ENCODE assay signal across 9 cellular contexts in genomic region chr14:31263485-31264133, GRCh38. TPM values are rescaled to one million over a fixed set of nuclear protein-coding genes. Genes with fewer than 3 reads are reported as not detected.
DNase-seq lines count a peak whose midpoint lies in the region; ATAC-seq, FAIRE-seq and TF ChIP-seq lines count a peak whose summit lies in the region.
"Had no signal": no experiment of that assay in that cellular context is flagged by ENCODE, and none has a peak within 500 bp of the region (broad histone marks: within the 10 kb centered on the region; RNA-seq: fewer than 3 reads in every experiment).

No MANE protein-coding gene starts in this region.

- no peak overlapping the region for H3K9ac ChIP-seq in K562 (ENCODE audit: insufficient read depth in 1 of 2, low read depth in 2 of 2, low read length in 2 of 2)

- no peaks in the 10 kb centered on the region for H3K79me2 ChIP-seq in K562 (ENCODE audit: control insufficient read depth, insufficient read depth, low read length)

- no TSS peak for BruUV-seq in K562 (replicated peaks; lab: Mats Ljungman, UMichigan)

- H3K27me3 Mint-ChIP-seq in natural killer cell (ENCODE audit: low read depth in 2 of 2), result peaks cover 5 to 15% of the 10 kb centered on the region in 2 donors

- DNase-seq in HCEC 1CT (peak; percentile 100), K562 (ENCODE audit: extremely low read depth in 1 of 4, low spot score in 3 of 4) (no peak), iPS-NIHi11 (ENCODE audit: low spot score) (peak; percentile 35), activated T-cell treated with anti-CD3 and anti-CD28 coated beads for 4 hours (no peak), natural killer cell (no peak)
- DNase-seq in activated T-cell treated with anti-CD3 and anti-CD28 coated beads, Interleukin-2, amount 50 U/mL, for 1 hour, result no peak

- no peak for ATAC-seq in K562
- no peak for ATAC-seq in HG02571 (IDR thresholded peaks at IDR 0.05; ENCODE audit: unreplicated experiment)
- no peak for ATAC-seq in natural killer cell

- H3K4me2 ChIP-seq in K562 (ENCODE audit: insufficient read depth, low read length), result no peak overlapping the region

- no peak overlapping the region for H3K27ac ChIP-seq in K562 (ENCODE audit: extremely low read depth, low read depth, low read length)
- H3K27ac ChIP-seq in skin epidermis, result peak overlapping the region in 15 of 21 experiments; percentile 1 to 77 (median 60)
- H3K27ac ChIP-seq: VCaP had no signal

- TF ChIP-seq CTCF in K562 (IDR thresholded peaks at IDR 0.05 in 2 of 3, conservative IDR thresholded peaks at IDR 0.05 in 1 of 3; ENCODE audit: insufficient read depth in 2 of 3, low read depth in 1 of 3, low read length in 3 of 3) (no peak), natural killer cell (IDR thresholded peaks at IDR 0.05) (no peak)

- no peak overlapping the region for H3K4me3 ChIP-seq in K562
- no peak overlapping the region for H3K4me3 ChIP-seq in skin epidermis

- peaks cover 0 to 5% of the 10 kb centered on the region in 2 donors for H3K4me1 Mint-ChIP-seq in natural killer cell

- H4K20me1 ChIP-seq in K562 (replicated peaks; ENCODE audit: control insufficient read depth, insufficient read depth, low read length), result no peaks in the 10 kb centered on the region

- TF ChIP-seq RAD21 in K562 (CRISPR knock-in tag; conservative IDR thresholded peaks at IDR 0.05 in 1 of 2, IDR thresholded peaks at IDR 0.05 in 1 of 2), result no peak

- FAIRE-seq in K562 (lab: Jason Lieb, UNC), result no peak

- intact Hi-C loops in K562 (cut with micrococcal nuclease) (no loop called here), natural killer cell (cut with micrococcal nuclease) (no loop called here)

- no peak overlapping the region for H3K27ac Mint-ChIP-seq in natural killer cell

- H3K9me1 ChIP-seq in K562 (ENCODE audit: control insufficient read depth, insufficient read depth, low read length), result peaks cover 3% of the 10 kb centered on the region

- H3K9me3 ChIP-seq in K562 (replicated peaks; ENCODE audit: control insufficient read depth, insufficient read depth, low read depth, low read length), result no peaks in the 10 kb centered on the region

- H2AFZ ChIP-seq in K562 (ENCODE audit: low read depth, low read length), result peak overlapping the region; percentile 59; the same call in 1 of the 2 replicates

- TF ChIP-seq EP300 in K562 (IDR thresholded peaks at IDR 0.05; ENCODE audit: low read length), result no peak

- no peak overlapping the region for H3K4me3 Mint-ChIP-seq in natural killer cell

- H3K36me3 Mint-ChIP-seq in natural killer cell, result no peaks in the 10 kb centered on the region

- POLR2A ChIA-PET in K562 (lab: Yijun Ruan, JAX), result no interaction called here

- in situ Hi-C loops in K562 (cut with MboI), result no loop called here

- CTCF ChIA-PET in K562 (lab: Yijun Ruan, JAX; ENCODE audit: low intra/inter-chr PET ratio), result no interaction called here

- H3K27me3 ChIP-seq in K562 (ENCODE audit: control insufficient read depth in 2 of 2, insufficient read depth in 2 of 2, low read length in 2 of 2), result no peaks in the 10 kb centered on the region

- TF ChIP-seq POLR2A in K562 (conservative IDR thresholded peaks at IDR 0.05), result no peak

- no peaks in the 10 kb centered on the region for H3K36me3 ChIP-seq in K562 (ENCODE audit: control insufficient read depth, insufficient read depth, low read length)

- no peaks in the 10 kb centered on the region for H3K9me3 Mint-ChIP-seq in natural killer cell

- WGBS in K562 (ENCODE audit: insufficient coverage, low coverage, missing lambda C conversion rate), result 56% methylated on average over 2 of the region's 2 CpGs

- peaks cover 6 to 8% of the 10 kb centered on the region in 2 experiments; a peak in 4 of 5 replicates for H3K4me1 ChIP-seq in K562 (replicated peaks in 1 of 2; ENCODE audit: control insufficient read depth in 2 of 2, insufficient read depth in 2 of 2, low read length in 2 of 2)

TF ChIP-seq in K562, 482 proteins besides CTCF, POLR2A, EP300 and RAD21 (continues in another document):
- TF ChIP-seq ZNF695 (CRISPR knock-in tag; IDR thresholded peaks at IDR 0.05), result no peak
- TF ChIP-seq ZNF584 (CRISPR knock-in tag; IDR thresholded peaks at IDR 0.05; ENCODE audit: low read depth), result no peak
- TF ChIP-seq RB1 (IDR thresholded peaks at IDR 0.05; ENCODE audit: low read depth), result no peak
- no peak for TF ChIP-seq ARID2 (IDR thresholded peaks at IDR 0.05)
- TF ChIP-seq KLF10 (CRISPR knock-in tag; IDR thresholded peaks at IDR 0.05), result no peak
- no peak for TF ChIP-seq KHSRP (IDR thresholded peaks at IDR 0.05)
- no peak for TF ChIP-seq ZNF263 (CRISPR knock-in tag; IDR thresholded peaks at IDR 0.05; ENCODE audit: borderline replicate concordance)
- TF ChIP-seq BRF1 (IDR thresholded peaks at IDR 0.05; ENCODE audit: borderline replicate concordance, extremely low read depth, insufficient read length), result no peak
- TF ChIP-seq STAT5B (CRISPR knock-in tag; IDR thresholded peaks at IDR 0.05), result no peak
- no peak for TF ChIP-seq HMGXB4 (CRISPR knock-in tag; IDR thresholded peaks at IDR 0.05)
- TF ChIP-seq ZNF253 (CRISPR knock-in tag; conservative IDR thresholded peaks at IDR 0.05), result no peak
- TF ChIP-seq ARID3A (IDR thresholded peaks at IDR 0.05; ENCODE audit: borderline replicate concordance, low read depth, low read length), result no peak
- no peak for TF ChIP-seq MITF (IDR thresholded peaks at IDR 0.05)
- no peak for TF ChIP-seq RFX5 (IDR thresholded peaks at IDR 0.05; ENCODE audit: low read depth, low read length)
- TF ChIP-seq NFATC3 (IDR thresholded peaks at IDR 0.05), result no peak

RNA-seq across cellular contexts. Expression of gene HECTD1, which starts 56.0 kb away (rescaled TPM):
- total RNA-seq in K562 (2011; cell fraction: chromatin; rRNA removed; ENCODE audit: low replicate concordance), result 177 and 415 TPM in 2 replicates
- total RNA-seq in K562 (2011; cell fraction: nucleolus; rRNA removed), result 74.5 and 93.7 TPM in 2 replicates
- 146 and 178 TPM in 2 replicates for total RNA-seq in K562 (2011; cell fraction: nucleoplasm; rRNA removed)
- total RNA-seq in K562 (2014; rRNA removed) (78.1 and 78.8 TPM in 2 replicates), K562 (2014; rRNA removed; fragmentation: Illumina TruSeq; extraction: Trizol) (111 and 118 TPM in 2 replicates), K562 (2015; rRNA removed; fragmentation: Illumina TruSeq; extraction: Trizol) (101 and 107 TPM in 2 replicates), K562 (2021) (90.4 and 90.9 TPM in 2 replicates), natural killer cell (100 to 1,000 TPM; 162 to 202 (median 179) TPM)
- polyA plus RNA-seq in K562 (2011; rRNA removed) (91.9 and 96.3 TPM in 2 replicates), K562 (2014; fragmentation: Illumina TruSeq; extraction: Trizol) (56.5 and 62.8 TPM in 2 replicates), K562 (2014; fragmentation: Nextera tagmentation; extraction: Ambion mirVana) (10 to 100 TPM; 27.9 to 37.2 TPM), K562 (2014; rRNA removed) (47.9 and 48.0 TPM in 2 replicates)
- polyA plus RNA-seq in K562 (2011; cell fraction: cytosol; rRNA removed), result 33.4 and 48.7 TPM in 2 replicates
- polyA plus RNA-seq in K562 (2011; cell fraction: nucleus; rRNA removed), result 139 and 144 TPM in 2 replicates
- polyA plus RNA-seq in K562 (2012), result 50.0 and 52.2 TPM in 2 replicates
- 333 and 390 TPM in 2 replicates for polyA minus RNA-seq in K562 (2011; rRNA and poly(A)+ RNA removed)
- polyA minus RNA-seq in K562 (2011; cell fraction: cytosol; rRNA and poly(A)+ RNA removed), result 93.5 and 122 TPM in 2 replicates
- polyA minus RNA-seq in K562 (2011; cell fraction: nucleus; rRNA and poly(A)+ RNA removed), result 108 and 146 TPM in 2 replicates

Comparison
In these comparisons a context has a peak if more than half of its experiments do, and no peak if none do; other contexts are left out.
1. DNase-seq: peak in HCEC 1CT (single experiment) and iPS-NIHi11 (single experiment); none in K562 (0 of 4), activated T-cell treated with anti-CD3 and anti-CD28 coated beads for 4 hours (single experiment), activated T-cell treated with anti-CD3 and anti-CD28 coated beads, Interleukin-2, amount 50 U/mL, for 1 hour (single experiment) and natural killer cell (single experiment).